ENCODE assay signal across 8 cellular contexts in the genomic region with DNA sequence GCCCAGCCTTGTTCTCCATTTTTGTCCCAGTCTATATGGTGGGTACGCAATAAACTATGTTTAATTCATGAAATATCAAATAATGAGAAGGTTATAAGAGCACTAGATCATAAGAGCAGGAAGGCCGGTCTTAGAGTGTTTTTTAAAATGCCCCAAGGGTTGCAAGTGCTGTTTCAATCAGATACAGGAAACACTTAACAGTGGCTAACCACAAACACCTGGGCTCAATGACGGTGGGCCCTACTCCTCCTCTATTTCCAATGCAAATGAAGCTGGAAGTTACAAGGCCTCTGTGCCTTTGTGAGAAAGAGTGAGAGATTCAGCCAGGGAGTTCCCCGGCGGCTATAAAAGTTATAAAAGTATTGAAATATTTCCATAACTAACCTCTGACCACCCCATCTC. TPM values are rescaled to one million over a fixed set of nuclear protein-coding genes. Genes with fewer than 3 reads are reported as not detected.
DNase-seq lines count a peak whose midpoint lies in the region; ATAC-seq, FAIRE-seq and TF ChIP-seq lines count a peak whose summit lies in the region.

No MANE protein-coding gene starts in this region.

- no peak overlapping the region for H3K4me3 ChIP-seq in SJCRH30
- no peak overlapping the region for H3K4me3 ChIP-seq in bronchial epithelial cell (ENCODE audit: low read depth, low read length)

- no peaks in the 10 kb centered on the region for H3K9me3 ChIP-seq in SJCRH30 (replicated peaks)

- ATAC-seq in HG03064 (IDR thresholded peaks at IDR 0.05; ENCODE audit: low read depth, unreplicated experiment) = peak; percentile 98

- peaks cover 10% of the 10 kb centered on the region; the same call in 1 of the 2 replicates for H3K4me1 ChIP-seq in SJCRH30

- FAIRE-seq in bronchial epithelial cell (lab: Jason Lieb, UNC) = no peak

- H3K27me3 ChIP-seq in SJCRH30 (no peaks in the 10 kb centered on the region), bronchial epithelial cell (ENCODE audit: control insufficient read depth, insufficient read depth, low read length) (no peaks in the 10 kb centered on the region)

- DNase-seq in GM19238 (ENCODE audit: insufficient read length, low spot score) = peak; percentile 69
- DNase-seq in SJCRH30 = peak; percentile 22 to 53
- DNase-seq in bronchial epithelial cell (ENCODE audit: low read depth) = peak; percentile 37
- peak; percentile 28 to 33 for DNase-seq in stimulated activated CD8-positive, alpha-beta memory T cell treated with anti-CD3 and anti-CD28 coated beads, Interleukin-2, amount 100 ng/mL, for 48 hours (ENCODE audit: low read depth in 2 of 2)
- no peak for DNase-seq in cortex of kidney (lab: John Stamatoyannopoulos, UW)
- DNase-seq in medulla oblongata (ENCODE audit: extremely low spot score) = no peak
- DNase-seq in effector CD8-positive, alpha-beta T cell (lab: John Stamatoyannopoulos, UW) = no peak

- H3K36me3 ChIP-seq in SJCRH30 = no peaks in the 10 kb centered on the region
- no peaks in the 10 kb centered on the region for H3K36me3 ChIP-seq in bronchial epithelial cell (ENCODE audit: control insufficient read depth, insufficient read depth, low read length)

- no peak overlapping the region for H3K27ac ChIP-seq in SJCRH30

- no peak for TF ChIP-seq CTCF in bronchial epithelial cell (IDR thresholded peaks at IDR 0.05; ENCODE audit: insufficient read depth, low read length, severe bottlenecking)

RNA-seq across cellular contexts. Expression of gene WDR33, which starts 18.9 kb away (rescaled TPM):
- total RNA-seq in SJCRH30 (2014; rRNA removed; shearing (Covaris generic)) = 52.8 and 56.1 TPM in 2 replicates
- 27.0 and 31.3 TPM in 2 replicates for total RNA-seq in bronchial epithelial cell

RNA-seq across cellular contexts. Expression of gene POLR2D, which starts 28.1 kb away (rescaled TPM):
- total RNA-seq in SJCRH30 (2014; rRNA removed; shearing (Covaris generic)) = 74.4 and 74.8 TPM in 2 replicates
- total RNA-seq in bronchial epithelial cell = 22.5 and 24.2 TPM in 2 replicates

RNA-seq across cellular contexts. Expression of gene AMMECR1L, which starts 55.9 kb away (rescaled TPM):
- total RNA-seq in SJCRH30 (2014; rRNA removed; shearing (Covaris generic)) = 17.3 and 17.6 TPM in 2 replicates
- 31.6 and 32.5 TPM in 2 replicates for total RNA-seq in bronchial epithelial cell

Comparison
In these comparisons a context has a peak if more than half of its experiments do, and no peak if none do; other contexts are left out.
1. DNase-seq: peak in GM19238 (single experiment), SJCRH30 (2 of 2), bronchial epithelial cell (single experiment) and stimulated activated CD8-positive, alpha-beta memory T cell treated with anti-CD3 and anti-CD28 coated beads, Interleukin-2, amount 100 ng/mL, for 48 hours (2 of 2); none in cortex of kidney (single experiment), medulla oblongata (single experiment) and effector CD8-positive, alpha-beta T cell (single experiment).